Comparison of ENCODE assay signal across 12 cellular contexts in the genomic region with DNA sequence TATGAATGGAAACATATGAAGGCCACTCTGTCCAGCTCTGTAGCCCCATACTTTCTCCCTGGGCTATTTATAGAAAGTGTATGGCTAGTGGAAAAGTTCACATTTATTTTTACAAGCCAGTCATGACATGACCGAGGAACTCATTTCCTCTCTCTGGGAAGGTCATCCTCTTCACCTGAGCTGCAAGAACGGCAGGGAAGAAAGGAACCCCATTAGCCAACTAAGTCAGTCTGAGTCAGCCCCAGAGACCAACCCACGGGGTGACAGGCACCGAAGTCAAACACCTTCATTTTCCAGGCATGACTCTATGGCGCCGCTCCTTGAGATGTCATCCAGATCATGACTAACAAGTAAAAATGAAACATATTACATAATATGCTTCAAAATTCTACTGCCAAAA. TPM values are rescaled to one million over a fixed set of nuclear protein-coding genes. Genes with fewer than 3 reads are reported as not detected.
A peak's percentile ranks its signal among the peaks of the same experiment; 100 is the strongest.
DNase-seq lines count a peak whose midpoint lies in the region; ATAC-seq lines count a peak whose summit lies in the region.
"Had no signal": no experiment of that assay in that cellular context is flagged by ENCODE, and none has a peak within 500 bp of the region (broad histone marks: within the 10 kb centered on the region; RNA-seq: fewer than 3 reads in every experiment).

No MANE protein-coding gene starts in this region.

- H3K9me3 Mint-ChIP-seq in activated naive CD4-positive, alpha-beta T cell treated with anti-CD3 and anti-CD28 coated beads, Interleukin-2, amount 10 ng/mL, durations not matched to agents 7 days and 5 days = no peaks in the 10 kb centered on the region
- H3K9me3 Mint-ChIP-seq: T-helper 1 cell treated with Interleukin-12 subunit alpha and Interleukin-12 subunit beta and Interleukin-4 antibody, amounts not matched to agents 30 μg/mL and 1 μg/mL, for 36 hours had no signal

- ATAC-seq in HG03571 (IDR thresholded peaks at IDR 0.05; ENCODE audit: unreplicated experiment) = no peak
- ATAC-seq in HG02840 (IDR thresholded peaks at IDR 0.05; ENCODE audit: low FRiP score, unreplicated experiment) = no peak

- H3K27ac Mint-ChIP-seq in activated naive CD4-positive, alpha-beta T cell treated with anti-CD3 and anti-CD28 coated beads, Interleukin-2, amount 10 ng/mL, durations not matched to agents 7 days and 5 days = no peak overlapping the region
- H3K27ac Mint-ChIP-seq: nephron; T-helper 1 cell treated with Interleukin-12 subunit alpha and Interleukin-12 subunit beta and Interleukin-4 antibody, amounts not matched to agents 30 μg/mL and 1 μg/mL, for 36 hours had no signal

- CTCF ChIA-PET in activated naive CD4-positive, alpha-beta T cell treated with anti-CD3 and anti-CD28 coated beads, Interleukin-2, amount 10 ng/mL, durations not matched to agents 7 days and 5 days (lab: Charles Lee) = no interaction called here

- peaks cover 60% of the 10 kb centered on the region for H3K27me3 Mint-ChIP-seq in activated naive CD4-positive, alpha-beta T cell treated with anti-CD3 and anti-CD28 coated beads, Interleukin-2, amount 10 ng/mL, durations not matched to agents 7 days and 5 days

- H3K4me1 Mint-ChIP-seq in activated naive CD4-positive, alpha-beta T cell treated with anti-CD3 and anti-CD28 coated beads, Interleukin-2, amount 10 ng/mL, durations not matched to agents 7 days and 5 days = peaks cover 7% of the 10 kb centered on the region
- H3K4me1 Mint-ChIP-seq: nephron had no signal

- no peaks in the 10 kb centered on the region for H3K36me3 Mint-ChIP-seq in activated naive CD4-positive, alpha-beta T cell treated with anti-CD3 and anti-CD28 coated beads, Interleukin-2, amount 10 ng/mL, durations not matched to agents 7 days and 5 days

- no peak overlapping the region for H3K4me3 Mint-ChIP-seq in activated naive CD4-positive, alpha-beta T cell treated with anti-CD3 and anti-CD28 coated beads, Interleukin-2, amount 10 ng/mL, durations not matched to agents 7 days and 5 days
- H3K4me3 Mint-ChIP-seq: nephron; T-helper 1 cell treated with Interleukin-12 subunit alpha and Interleukin-12 subunit beta and Interleukin-4 antibody, amounts not matched to agents 30 μg/mL and 1 μg/mL, for 36 hours had no signal

- peak; percentile 56 for DNase-seq in activated naive CD4-positive, alpha-beta T cell treated with Interleukin-2 at 50 U/mL for 16 hours
- no peak for DNase-seq in activated naive CD4-positive, alpha-beta T cell treated with anti-CD3 and anti-CD28 coated beads, Interleukin-2, amount 10 ng/mL, durations not matched to agents 7 days and 5 days
- peak; percentile 15 for DNase-seq in RPMI8226
- DNase-seq in glomerular visceral epithelial cell (ENCODE audit: extremely low spot score) = peak; percentile 42
- DNase-seq in stimulated activated CD8-positive, alpha-beta memory T cell treated with anti-CD3 and anti-CD28 coated beads, Interleukin-15, amount 100 ng/mL, for 48 hours (ENCODE audit: low read depth in 2 of 2) = peak; percentile 8 to 26
- DNase-seq in cerebellum (ENCODE audit: low spot score) = no peak

RNA-seq across cellular contexts. Expression of gene PAQR9, which starts 4.8 kb away (rescaled TPM):
- total RNA-seq in cerebellum = 1.4 TPM
- total RNA-seq: LHCN-M2, vagina had no signal

RNA-seq across cellular contexts. Expression of gene U2SURP, which starts 42.7 kb away (rescaled TPM):
- total RNA-seq in cerebellum = 159 TPM

Comparison
In these comparisons a context has a peak if more than half of its experiments do, and no peak if none do; other contexts are left out.
1. DNase-seq: peak in activated naive CD4-positive, alpha-beta T cell treated with Interleukin-2 at 50 U/mL for 16 hours (single experiment), RPMI8226 (single experiment), glomerular visceral epithelial cell (single experiment) and stimulated activated CD8-positive, alpha-beta memory T cell treated with anti-CD3 and anti-CD28 coated beads, Interleukin-15, amount 100 ng/mL, for 48 hours (2 of 2); none in activated naive CD4-positive, alpha-beta T cell treated with anti-CD3 and anti-CD28 coated beads, Interleukin-2, amount 10 ng/mL, durations not matched to agents 7 days and 5 days (single experiment) and cerebellum (single experiment).